8 cellular contexts compared by ENCODE assay signal in genomic region chr20:37290158-37290810, GRCh38. TPM values are rescaled to one million over a fixed set of nuclear protein-coding genes. Genes with fewer than 3 reads are reported as not detected.
A peak's percentile ranks its signal among the peaks of the same experiment; 100 is the strongest.
DNase-seq lines count a peak whose midpoint lies in the region; ATAC-seq and TF ChIP-seq lines count a peak whose summit lies in the region.

No MANE protein-coding gene starts in this region.

- H4K20me1 ChIP-seq in Loucy (ENCODE audit: insufficient read depth, low read length, poor library complexity, severe bottlenecking) = peaks cover 15% of the 10 kb centered on the region

- H3K79me2 ChIP-seq in Loucy (ENCODE audit: insufficient read depth, low read length) = peaks cover 66% of the 10 kb centered on the region

- POLR2A ChIA-PET in AG04450 (lab: Yijun Ruan, JAX) = interaction anchor here (0.9 to 1.8 kb wide), 4 partner anchors 13 to 111 kb away, joined by 3 to 7 read pairs (median 4); partner anchors contain the start of genes MROH8 and RPN2
- POLR2A ChIA-PET in naive thymus-derived CD8-positive, alpha-beta T cell (lab: Charles Lee) = interaction anchor here (1.1 to 1.5 kb wide), 5 partner anchors 10 to 1337 kb away, joined by 3 to 6 read pairs (median 3); partner anchors contain the start of gene BLCAP

- CTCF ChIA-PET in AG04450 (lab: Charles Lee) = interaction anchor here (2.1 kb wide), 1 partner anchor 95 kb away, joined by 6 read pairs; no protein-coding TSS in a partner anchor

- no peaks in the 10 kb centered on the region for H3K9me2 ChIP-seq in Loucy (replicated peaks; ENCODE audit: low read depth, low read length)

- H3K27ac ChIP-seq in AG04450 (ENCODE audit: low read depth, low read length) = no peak overlapping the region
- H3K27ac ChIP-seq in duodenal mucosa (ENCODE audit: low read depth, low read length) = peak overlapping the region; percentile 90

- H3K36me3 ChIP-seq in Loucy (ENCODE audit: insufficient read depth, low read length) = no peaks in the 10 kb centered on the region
- H3K36me3 ChIP-seq in duodenal mucosa (ENCODE audit: control insufficient read depth in 1 of 2, insufficient read depth in 2 of 2, low read length in 2 of 2) = peaks cover 0 to 5% of the 10 kb centered on the region in 2 donors

- H3K4me3 ChIP-seq in AG04450 (ENCODE audit: low read depth, low read length) (peak overlapping the region; percentile 86), Loucy (ENCODE audit: low read length, poor library complexity, severe bottlenecking) (peak overlapping the region; percentile 91), duodenal mucosa (ENCODE audit: low read depth in 1 of 2, low read length in 2 of 2) (peak overlapping the region; percentile 97)

- peak overlapping the region; percentile 95 to 99 (median 98) for H3K27ac Mint-ChIP-seq in naive thymus-derived CD8-positive, alpha-beta T cell

- TF ChIP-seq CTCF in AG04450 (IDR thresholded peaks at IDR 0.05; ENCODE audit: low read depth, low read length) = no peak
- TF ChIP-seq CTCF in Loucy (conservative IDR thresholded peaks at IDR 0.05; ENCODE audit: low read length) = no peak

- H3K4me1 ChIP-seq in Loucy (ENCODE audit: insufficient read depth, low read length, poor library complexity, severe bottlenecking) (peaks cover 25% of the 10 kb centered on the region), duodenal mucosa (ENCODE audit: control insufficient read depth in 1 of 2, insufficient read depth in 2 of 2, low read length in 2 of 2) (peaks cover 33 to 41% of the 10 kb centered on the region in 2 donors)

- H3K9me3 ChIP-seq in AG04450 (ENCODE audit: control insufficient read depth, insufficient read depth, low read length) (peaks cover 2% of the 10 kb centered on the region; the same call in 1 of the 2 replicates), Loucy (ENCODE audit: insufficient read depth, low read depth, low read length) (no peaks in the 10 kb centered on the region), duodenal mucosa (ENCODE audit: control insufficient read depth in 1 of 2, low read length in 2 of 2) (no peaks in the 10 kb centered on the region)

- peak overlapping the region; percentile 94 for H2AFZ ChIP-seq in Loucy (ENCODE audit: low read length)

- no peaks in the 10 kb centered on the region for H3F3A ChIP-seq in Loucy (ENCODE audit: low read depth)

- H3K36me3 Mint-ChIP-seq in naive thymus-derived CD8-positive, alpha-beta T cell = peaks cover 7 to 25% (median 20%) of the 10 kb centered on the region in 3 donors

- ATAC-seq in naive thymus-derived CD8-positive, alpha-beta T cell = no peak

- H3K9ac ChIP-seq in Loucy (ENCODE audit: low read depth, low read length, poor library complexity, severe bottlenecking) (peak overlapping the region; percentile 85), duodenal mucosa (ENCODE audit: low read depth in 1 of 2, low read length in 2 of 2) (peak overlapping the region; percentile 99)

- peaks cover 15 to 54% (median 43%) of the 10 kb centered on the region in 4 donors for H3K4me1 Mint-ChIP-seq in naive thymus-derived CD8-positive, alpha-beta T cell

- peaks cover 0 to 10% (median 0%) of the 10 kb centered on the region in 9 donors for H3K9me3 Mint-ChIP-seq in naive thymus-derived CD8-positive, alpha-beta T cell

- peaks cover 0 to 1% (median 0%) of the 10 kb centered on the region in 5 donors for H3K27me3 Mint-ChIP-seq in naive thymus-derived CD8-positive, alpha-beta T cell

- H3K4me3 Mint-ChIP-seq in naive thymus-derived CD8-positive, alpha-beta T cell = peak overlapping the region; percentile 86 to 97 (median 93)

- H3K4me2 ChIP-seq in Loucy (ENCODE audit: low read depth, low read length, poor library complexity, severe bottlenecking) = peak overlapping the region; percentile 76

- no peak for DNase-seq in AG04450 (ENCODE audit: low read depth, low spot score)
- DNase-seq in naive thymus-derived CD8-positive, alpha-beta T cell = no peak
- DNase-seq in stimulated activated CD4-positive, alpha-beta T cell treated with anti-CD3 and anti-CD28 coated beads, Interleukin-15, amount 100 ng/mL, for 24 hours = no peak
- no peak for DNase-seq in occipital lobe (lab: John Stamatoyannopoulos, UW)
- no peak for DNase-seq in KG1 (lab: John Stamatoyannopoulos, UW)
- no peak for DNase-seq in activated gamma-delta T cell (lab: John Stamatoyannopoulos, UW)

- H3K27me3 ChIP-seq in AG04450 (ENCODE audit: control insufficient read depth, insufficient read depth, low read length) = peaks cover 3% of the 10 kb centered on the region
- peaks cover 29% of the 10 kb centered on the region for H3K27me3 ChIP-seq in Loucy (ENCODE audit: insufficient read depth, low read length, poor library complexity, severe bottlenecking)
- H3K27me3 ChIP-seq in duodenal mucosa (ENCODE audit: control insufficient read depth in 1 of 2, insufficient read depth in 2 of 2, low read length in 2 of 2) = no peaks in the 10 kb centered on the region

RNA-seq across cellular contexts. Expression of gene MANBAL, which starts 0.8 kb away (rescaled TPM):
- polyA plus RNA-seq in AG04450 (2011; rRNA removed) = 71.6 and 78.6 TPM in 2 replicates
- 31.8 and 35.3 TPM in 2 replicates for polyA minus RNA-seq in AG04450 (2011; rRNA and poly(A)+ RNA removed)
- total RNA-seq in naive thymus-derived CD8-positive, alpha-beta T cell = 10 to 100 TPM; 11.5 to 12.8 TPM
- 10 to 100 TPM; 18.9 to 24.7 (median 24.3) TPM for polyA plus RNA-seq in naive thymus-derived CD8-positive, alpha-beta T cell
- total RNA-seq in occipital lobe = 9.2 TPM

RNA-seq across cellular contexts. Expression of gene GHRH, which starts 28.7 kb away (rescaled TPM):
- polyA plus RNA-seq in AG04450 (2011; rRNA removed) = not detected in 2 replicates
- not detected in 2 replicates for polyA minus RNA-seq in AG04450 (2011; rRNA and poly(A)+ RNA removed)
- total RNA-seq in naive thymus-derived CD8-positive, alpha-beta T cell = not detected
- polyA plus RNA-seq in naive thymus-derived CD8-positive, alpha-beta T cell = not detected
- total RNA-seq in occipital lobe = not detected

RNA-seq across cellular contexts. Expression of gene SRC, which starts 55.7 kb away (rescaled TPM):
- polyA plus RNA-seq in AG04450 (2011; rRNA removed) = 13.9 and 19.1 TPM in 2 replicates
- polyA minus RNA-seq in AG04450 (2011; rRNA and poly(A)+ RNA removed) = 21.9 and 28.6 TPM in 2 replicates
- total RNA-seq in naive thymus-derived CD8-positive, alpha-beta T cell = 1 to 10 TPM in 1 of 2 experiments, under 1 TPM in 1; 0.60 to 2.4 TPM
- under 1 TPM in 1 of 3 donors, not detected in 2; 0.07 TPM for polyA plus RNA-seq in naive thymus-derived CD8-positive, alpha-beta T cell
- total RNA-seq in occipital lobe = 19.2 TPM
